1 cellular context compared by ENCODE assay signal in the genomic region with DNA sequence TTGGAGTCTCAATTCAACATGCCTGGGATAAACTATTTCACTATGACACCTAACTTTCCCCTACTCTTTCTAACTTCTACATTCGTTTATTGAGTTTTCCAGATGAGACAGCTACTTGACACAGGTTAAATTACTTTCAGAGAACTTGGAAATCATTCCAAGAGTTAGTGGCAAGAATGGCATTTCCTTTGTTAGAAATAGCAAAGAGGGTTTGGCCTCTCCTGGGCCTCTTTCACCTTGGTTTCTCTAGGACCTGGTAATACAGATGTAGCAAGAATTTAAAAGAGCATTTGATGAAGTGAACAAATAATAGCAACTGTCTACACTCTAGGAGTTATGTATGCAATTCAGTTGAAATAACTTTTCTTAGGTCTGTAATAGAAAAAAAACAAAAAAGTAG.
TF ChIP-seq lines count a peak whose summit lies in the region.

No MANE protein-coding gene starts in this region.

TF ChIP-seq in GM23338, 12 proteins besides CTCF, POLR2A, EP300 and RAD21 (continued from another document):
- TF ChIP-seq, protein P1, sequence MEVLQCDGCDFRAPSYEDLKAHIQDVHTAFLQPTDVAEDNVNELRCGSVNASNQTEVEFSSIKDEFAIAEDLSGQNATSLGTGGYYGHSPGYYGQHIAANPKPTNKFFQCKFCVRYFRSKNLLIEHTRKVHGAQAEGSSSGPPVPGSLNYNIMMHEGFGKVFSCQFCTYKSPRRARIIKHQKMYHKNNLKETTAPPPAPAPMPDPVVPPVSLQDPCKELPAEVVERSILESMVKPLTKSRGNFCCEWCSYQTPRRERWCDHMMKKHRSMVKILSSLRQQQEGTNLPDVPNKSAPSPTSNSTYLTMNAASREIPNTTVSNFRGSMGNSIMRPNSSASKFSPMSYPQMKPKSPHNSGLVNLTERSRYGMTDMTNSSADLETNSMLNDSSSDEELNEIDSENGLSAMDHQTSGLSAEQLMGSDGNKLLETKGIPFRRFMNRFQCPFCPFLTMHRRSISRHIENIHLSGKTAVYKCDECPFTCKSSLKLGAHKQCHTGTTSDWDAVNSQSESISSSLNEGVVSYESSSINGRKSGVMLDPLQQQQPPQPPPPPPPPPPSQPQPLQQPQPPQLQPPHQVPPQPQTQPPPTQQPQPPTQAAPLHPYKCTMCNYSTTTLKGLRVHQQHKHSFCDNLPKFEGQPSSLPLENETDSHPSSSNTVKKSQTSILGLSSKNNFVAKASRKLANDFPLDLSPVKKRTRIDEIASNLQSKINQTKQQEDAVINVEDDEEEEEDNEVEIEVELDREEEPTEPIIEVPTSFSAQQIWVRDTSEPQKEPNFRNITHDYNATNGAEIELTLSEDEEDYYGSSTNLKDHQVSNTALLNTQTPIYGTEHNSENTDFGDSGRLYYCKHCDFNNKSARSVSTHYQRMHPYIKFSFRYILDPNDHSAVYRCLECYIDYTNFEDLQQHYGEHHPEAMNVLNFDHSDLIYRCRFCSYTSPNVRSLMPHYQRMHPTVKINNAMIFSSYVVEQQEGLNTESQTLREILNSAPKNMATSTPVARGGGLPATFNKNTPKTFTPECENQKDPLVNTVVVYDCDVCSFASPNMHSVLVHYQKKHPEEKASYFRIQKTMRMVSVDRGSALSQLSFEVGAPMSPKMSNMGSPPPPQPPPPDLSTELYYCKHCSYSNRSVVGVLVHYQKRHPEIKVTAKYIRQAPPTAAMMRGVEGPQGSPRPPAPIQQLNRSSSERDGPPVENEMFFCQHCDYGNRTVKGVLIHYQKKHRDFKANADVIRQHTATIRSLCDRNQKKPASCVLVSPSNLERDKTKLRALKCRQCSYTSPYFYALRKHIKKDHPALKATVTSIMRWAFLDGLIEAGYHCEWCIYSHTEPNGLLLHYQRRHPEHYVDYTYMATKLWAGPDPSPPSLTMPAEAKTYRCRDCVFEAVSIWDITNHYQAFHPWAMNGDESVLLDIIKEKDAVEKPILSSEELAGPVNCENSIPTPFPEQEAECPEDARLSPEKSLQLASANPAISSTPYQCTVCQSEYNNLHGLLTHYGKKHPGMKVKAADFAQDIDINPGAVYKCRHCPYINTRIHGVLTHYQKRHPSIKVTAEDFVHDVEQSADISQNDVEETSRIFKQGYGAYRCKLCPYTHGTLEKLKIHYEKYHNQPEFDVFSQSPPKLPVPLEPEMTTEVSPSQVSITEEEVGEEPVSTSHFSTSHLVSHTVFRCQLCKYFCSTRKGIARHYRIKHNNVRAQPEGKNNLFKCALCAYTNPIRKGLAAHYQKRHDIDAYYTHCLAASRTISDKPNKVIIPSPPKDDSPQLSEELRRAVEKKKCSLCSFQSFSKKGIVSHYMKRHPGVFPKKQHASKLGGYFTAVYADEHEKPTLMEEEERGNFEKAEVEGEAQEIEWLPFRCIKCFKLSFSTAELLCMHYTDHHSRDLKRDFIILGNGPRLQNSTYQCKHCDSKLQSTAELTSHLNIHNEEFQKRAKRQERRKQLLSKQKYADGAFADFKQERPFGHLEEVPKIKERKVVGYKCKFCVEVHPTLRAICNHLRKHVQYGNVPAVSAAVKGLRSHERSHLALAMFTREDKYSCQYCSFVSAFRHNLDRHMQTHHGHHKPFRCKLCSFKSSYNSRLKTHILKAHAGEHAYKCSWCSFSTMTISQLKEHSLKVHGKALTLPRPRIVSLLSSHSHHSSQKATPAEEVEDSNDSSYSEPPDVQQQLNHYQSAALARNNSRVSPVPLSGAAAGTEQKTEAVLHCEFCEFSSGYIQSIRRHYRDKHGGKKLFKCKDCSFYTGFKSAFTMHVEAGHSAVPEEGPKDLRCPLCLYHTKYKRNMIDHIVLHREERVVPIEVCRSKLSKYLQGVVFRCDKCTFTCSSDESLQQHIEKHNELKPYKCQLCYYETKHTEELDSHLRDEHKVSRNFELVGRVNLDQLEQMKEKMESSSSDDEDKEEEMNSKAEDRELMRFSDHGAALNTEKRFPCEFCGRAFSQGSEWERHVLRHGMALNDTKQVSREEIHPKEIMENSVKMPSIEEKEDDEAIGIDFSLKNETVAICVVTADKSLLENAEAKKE (CRISPR knock-in tag; IDR thresholded peaks at IDR 0.05): no peak
- TF ChIP-seq, protein P2, sequence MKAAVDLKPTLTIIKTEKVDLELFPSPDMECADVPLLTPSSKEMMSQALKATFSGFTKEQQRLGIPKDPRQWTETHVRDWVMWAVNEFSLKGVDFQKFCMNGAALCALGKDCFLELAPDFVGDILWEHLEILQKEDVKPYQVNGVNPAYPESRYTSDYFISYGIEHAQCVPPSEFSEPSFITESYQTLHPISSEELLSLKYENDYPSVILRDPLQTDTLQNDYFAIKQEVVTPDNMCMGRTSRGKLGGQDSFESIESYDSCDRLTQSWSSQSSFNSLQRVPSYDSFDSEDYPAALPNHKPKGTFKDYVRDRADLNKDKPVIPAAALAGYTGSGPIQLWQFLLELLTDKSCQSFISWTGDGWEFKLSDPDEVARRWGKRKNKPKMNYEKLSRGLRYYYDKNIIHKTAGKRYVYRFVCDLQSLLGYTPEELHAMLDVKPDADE (IDR thresholded peaks at IDR 0.05): no peak
- no peak for TF ChIP-seq EZH2 (IDR thresholded peaks at IDR 0.05; ENCODE audit: low read depth, unreplicated experiment)
- no peak for TF ChIP-seq POLR2AphosphoS5 (IDR thresholded peaks at IDR 0.05; ENCODE audit: low read depth)
- no peak for TF ChIP-seq NANOG (IDR thresholded peaks at IDR 0.05; ENCODE audit: borderline replicate concordance)
- no peak for TF ChIP-seq EZH2phosphoT487 (IDR thresholded peaks at IDR 0.05; ENCODE audit: unreplicated experiment)
- TF ChIP-seq ZNF114 (CRISPR knock-in tag; IDR thresholded peaks at IDR 0.05): no peak
- TF ChIP-seq CREB1 (CRISPR knock-in tag; IDR thresholded peaks at IDR 0.05; ENCODE audit: low read depth): no peak
- no peak for TF ChIP-seq STAT1 (IDR thresholded peaks at IDR 0.05; ENCODE audit: unreplicated experiment)
- no peak for TF ChIP-seq JUNB (IDR thresholded peaks at IDR 0.05; ENCODE audit: unreplicated experiment)
- TF ChIP-seq, protein P3, sequence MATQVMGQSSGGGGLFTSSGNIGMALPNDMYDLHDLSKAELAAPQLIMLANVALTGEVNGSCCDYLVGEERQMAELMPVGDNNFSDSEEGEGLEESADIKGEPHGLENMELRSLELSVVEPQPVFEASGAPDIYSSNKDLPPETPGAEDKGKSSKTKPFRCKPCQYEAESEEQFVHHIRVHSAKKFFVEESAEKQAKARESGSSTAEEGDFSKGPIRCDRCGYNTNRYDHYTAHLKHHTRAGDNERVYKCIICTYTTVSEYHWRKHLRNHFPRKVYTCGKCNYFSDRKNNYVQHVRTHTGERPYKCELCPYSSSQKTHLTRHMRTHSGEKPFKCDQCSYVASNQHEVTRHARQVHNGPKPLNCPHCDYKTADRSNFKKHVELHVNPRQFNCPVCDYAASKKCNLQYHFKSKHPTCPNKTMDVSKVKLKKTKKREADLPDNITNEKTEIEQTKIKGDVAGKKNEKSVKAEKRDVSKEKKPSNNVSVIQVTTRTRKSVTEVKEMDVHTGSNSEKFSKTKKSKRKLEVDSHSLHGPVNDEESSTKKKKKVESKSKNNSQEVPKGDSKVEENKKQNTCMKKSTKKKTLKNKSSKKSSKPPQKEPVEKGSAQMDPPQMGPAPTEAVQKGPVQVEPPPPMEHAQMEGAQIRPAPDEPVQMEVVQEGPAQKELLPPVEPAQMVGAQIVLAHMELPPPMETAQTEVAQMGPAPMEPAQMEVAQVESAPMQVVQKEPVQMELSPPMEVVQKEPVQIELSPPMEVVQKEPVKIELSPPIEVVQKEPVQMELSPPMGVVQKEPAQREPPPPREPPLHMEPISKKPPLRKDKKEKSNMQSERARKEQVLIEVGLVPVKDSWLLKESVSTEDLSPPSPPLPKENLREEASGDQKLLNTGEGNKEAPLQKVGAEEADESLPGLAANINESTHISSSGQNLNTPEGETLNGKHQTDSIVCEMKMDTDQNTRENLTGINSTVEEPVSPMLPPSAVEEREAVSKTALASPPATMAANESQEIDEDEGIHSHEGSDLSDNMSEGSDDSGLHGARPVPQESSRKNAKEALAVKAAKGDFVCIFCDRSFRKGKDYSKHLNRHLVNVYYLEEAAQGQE (IDR thresholded peaks at IDR 0.05; ENCODE audit: unreplicated experiment): no peak
TF ChIP-seq in GM23338: peak in this region for 0.
